1 cellular context compared by ENCODE assay signal in genomic region chr17:75012320-75013076, GRCh38.
TF ChIP-seq lines count a peak whose summit lies in the region.

TSS of gene MRPL58 (plus strand) at chr17:75012670. CDS start at chr17:75012687, 17 bp downstream.

TF ChIP-seq in HepG2, 621 proteins besides CTCF, POLR2A, EP300 and RAD21 (continued from another document and continues in another):
- TF ChIP-seq PBX3 (CRISPR knock-in tag; IDR thresholded peaks at IDR 0.05; ENCODE audit: borderline replicate concordance) = peak; percentile 71; the same call in 1 of the 2 replicates
- peak; percentile 94; the same call in 1 of the 2 replicates for TF ChIP-seq E2F2 (CRISPR knock-in tag; IDR thresholded peaks at IDR 0.05; ENCODE audit: borderline replicate concordance)
- TF ChIP-seq MYPOP (CRISPR knock-in tag; IDR thresholded peaks at IDR 0.05) = peak; percentile 93
- TF ChIP-seq ZNF296 (CRISPR knock-in tag; conservative IDR thresholded peaks at IDR 0.05) = peak; percentile 82
- TF ChIP-seq PREB (CRISPR knock-in tag; IDR thresholded peaks at IDR 0.05) = peak; percentile 96; the same call in 1 of the 2 replicates
- peak; percentile 92 for TF ChIP-seq ARNT2 (CRISPR knock-in tag; IDR thresholded peaks at IDR 0.05; ENCODE audit: low read depth)
- no peak for TF ChIP-seq FOXP1 (IDR thresholded peaks at IDR 0.05)
- TF ChIP-seq FOXP1 (CRISPR knock-in tag; IDR thresholded peaks at IDR 0.05) = peak; percentile 26; the same call in 1 of the 2 replicates
- peak; percentile 99 for TF ChIP-seq ZNF792 (CRISPR knock-in tag; IDR thresholded peaks at IDR 0.05)
- TF ChIP-seq NFE2 (CRISPR knock-in tag; IDR thresholded peaks at IDR 0.05) = no peak
- peak; percentile 47; the same call in 1 of the 2 replicates for TF ChIP-seq ZNF616 (CRISPR knock-in tag; IDR thresholded peaks at IDR 0.05; ENCODE audit: low read depth)
- TF ChIP-seq EEA1 (CRISPR knock-in tag; IDR thresholded peaks at IDR 0.05; ENCODE audit: borderline replicate concordance) = peak; percentile 94; the same call in 1 of the 2 replicates
- TF ChIP-seq KAT8 (CRISPR knock-in tag; IDR thresholded peaks at IDR 0.05) = peak; percentile 100
- TF ChIP-seq SMC3 (IDR thresholded peaks at IDR 0.05; ENCODE audit: low read length) = no peak; the same call in 1 of the 2 replicates
- peak; percentile 94 for TF ChIP-seq POLR2G (IDR thresholded peaks at IDR 0.05; ENCODE audit: low read depth, low read length)
- TF ChIP-seq ETV5 (CRISPR knock-in tag; IDR thresholded peaks at IDR 0.05; ENCODE audit: borderline replicate concordance) = peak; percentile 88
- TF ChIP-seq ATF1 (CRISPR knock-in tag; IDR thresholded peaks at IDR 0.05) = peak; percentile 83
- TF ChIP-seq HMG20A (CRISPR knock-in tag; IDR thresholded peaks at IDR 0.05; ENCODE audit: borderline replicate concordance) = 0 out of 2 replicates have a peak, but pooled peaks have one; percentile 42
- TF ChIP-seq ZMAT3 (CRISPR knock-in tag; conservative IDR thresholded peaks at IDR 0.05) = peak; percentile 94; the same call in 1 of the 2 replicates
- peak; percentile 87 for TF ChIP-seq ESRRA (CRISPR knock-in tag; IDR thresholded peaks at IDR 0.05; ENCODE audit: low read depth)
- no peak; the same call in 1 of the 2 replicates for TF ChIP-seq CERS6 (CRISPR knock-in tag; IDR thresholded peaks at IDR 0.05)
- TF ChIP-seq BRF2 (CRISPR knock-in tag; IDR thresholded peaks at IDR 0.05) = no peak; the same call in 1 of the 2 replicates
- no peak for TF ChIP-seq USF2 (IDR thresholded peaks at IDR 0.05; ENCODE audit: low read depth, low read length)
- peak; percentile 25; the same call in 1 of the 2 replicates for TF ChIP-seq USF2 (CRISPR knock-in tag; IDR thresholded peaks at IDR 0.05; ENCODE audit: borderline replicate concordance)
- TF ChIP-seq ZNF430 (CRISPR knock-in tag; IDR thresholded peaks at IDR 0.05) = peak; percentile 99
- TF ChIP-seq HNF1B (CRISPR knock-in tag; IDR thresholded peaks at IDR 0.05) = peak; percentile 65; the same call in 1 of the 2 replicates
- 0 out of 2 replicates have a peak, but pooled peaks have one; percentile 17 for TF ChIP-seq CEBPB (IDR thresholded peaks at IDR 0.05; ENCODE audit: borderline replicate concordance, low read depth, low read length)
- TF ChIP-seq FOXK1 (CRISPR knock-in tag; IDR thresholded peaks at IDR 0.05; ENCODE audit: borderline replicate concordance, low read depth) = peak; percentile 94
- TF ChIP-seq ONECUT2 (CRISPR knock-in tag; IDR thresholded peaks at IDR 0.05) = no peak
- TF ChIP-seq SAP130 (CRISPR knock-in tag; IDR thresholded peaks at IDR 0.05; ENCODE audit: low read depth) = peak; percentile 96
- TF ChIP-seq ZNF431 (CRISPR knock-in tag; IDR thresholded peaks at IDR 0.05; ENCODE audit: borderline replicate concordance, low read depth) = no peak
- TF ChIP-seq MXD1 (CRISPR knock-in tag; IDR thresholded peaks at IDR 0.05) = peak; percentile 98
- TF ChIP-seq DMAP1 (CRISPR knock-in tag; IDR thresholded peaks at IDR 0.05) = peak; percentile 98
- no peak; the same call in 1 of the 2 replicates for TF ChIP-seq ATAD3A (CRISPR knock-in tag; IDR thresholded peaks at IDR 0.05)
- TF ChIP-seq MEF2D (CRISPR knock-in tag; IDR thresholded peaks at IDR 0.05) = peak; percentile 40; the same call in 1 of the 2 replicates
- TF ChIP-seq ZNF251 (CRISPR knock-in tag; IDR thresholded peaks at IDR 0.05) = 0 out of 2 replicates have a peak, but pooled peaks have one; percentile 20
- TF ChIP-seq HDAC1 (CRISPR knock-in tag; IDR thresholded peaks at IDR 0.05) = peak; percentile 99
- peak; percentile 89; the same call in 1 of the 2 replicates for TF ChIP-seq ZBTB42 (CRISPR knock-in tag; IDR thresholded peaks at IDR 0.05)
- peak; percentile 89 for TF ChIP-seq CREB3 (CRISPR knock-in tag; IDR thresholded peaks at IDR 0.05)
- TF ChIP-seq GATAD1 (CRISPR knock-in tag; IDR thresholded peaks at IDR 0.05) = peak; percentile 99
- TF ChIP-seq ZNF282 (IDR thresholded peaks at IDR 0.05; ENCODE audit: partially characterized antibody) = no peak
- TF ChIP-seq ZFP41 (CRISPR knock-in tag; IDR thresholded peaks at IDR 0.05; ENCODE audit: borderline replicate concordance) = peak; percentile 98
- no peak for TF ChIP-seq ZNF530 (CRISPR knock-in tag; IDR thresholded peaks at IDR 0.05; ENCODE audit: low read depth)
- no peak; the same call in 1 of the 2 replicates for TF ChIP-seq THAP8 (CRISPR knock-in tag; IDR thresholded peaks at IDR 0.05; ENCODE audit: borderline replicate concordance)
- TF ChIP-seq AKNA (CRISPR knock-in tag; IDR thresholded peaks at IDR 0.05; ENCODE audit: borderline replicate concordance) = no peak; the same call in 1 of the 2 replicates
- TF ChIP-seq ZNF143 (CRISPR knock-in tag; IDR thresholded peaks at IDR 0.05) = peak; percentile 67; the same call in 1 of the 2 replicates
